In the genomic region with DNA sequence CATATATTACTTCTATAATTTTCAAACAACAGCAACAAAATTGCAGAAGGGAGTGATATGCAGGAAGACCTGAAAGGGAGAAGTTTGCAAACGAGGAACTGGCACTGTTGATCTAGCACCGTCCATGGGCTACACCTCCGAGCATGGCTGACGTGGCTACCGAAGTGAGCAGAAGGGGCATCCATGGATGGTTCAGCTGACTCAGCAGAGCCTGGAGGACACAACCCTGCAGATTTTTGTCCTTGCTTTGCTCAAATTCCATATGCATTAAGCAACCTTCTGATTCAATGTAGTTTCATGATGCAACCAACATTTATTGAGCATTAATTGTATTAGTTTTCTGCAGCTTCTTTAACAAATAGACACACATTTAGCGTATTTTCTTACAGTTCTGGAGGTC, we compare ENCODE assay signal across 3 cellular contexts.
TF ChIP-seq lines count a peak whose summit lies in the region.

No MANE protein-coding gene starts in this region.

TF ChIP-seq in HepG2, 621 proteins besides CTCF, POLR2A, EP300 and RAD21:
- TF ChIP-seq, protein P1, sequence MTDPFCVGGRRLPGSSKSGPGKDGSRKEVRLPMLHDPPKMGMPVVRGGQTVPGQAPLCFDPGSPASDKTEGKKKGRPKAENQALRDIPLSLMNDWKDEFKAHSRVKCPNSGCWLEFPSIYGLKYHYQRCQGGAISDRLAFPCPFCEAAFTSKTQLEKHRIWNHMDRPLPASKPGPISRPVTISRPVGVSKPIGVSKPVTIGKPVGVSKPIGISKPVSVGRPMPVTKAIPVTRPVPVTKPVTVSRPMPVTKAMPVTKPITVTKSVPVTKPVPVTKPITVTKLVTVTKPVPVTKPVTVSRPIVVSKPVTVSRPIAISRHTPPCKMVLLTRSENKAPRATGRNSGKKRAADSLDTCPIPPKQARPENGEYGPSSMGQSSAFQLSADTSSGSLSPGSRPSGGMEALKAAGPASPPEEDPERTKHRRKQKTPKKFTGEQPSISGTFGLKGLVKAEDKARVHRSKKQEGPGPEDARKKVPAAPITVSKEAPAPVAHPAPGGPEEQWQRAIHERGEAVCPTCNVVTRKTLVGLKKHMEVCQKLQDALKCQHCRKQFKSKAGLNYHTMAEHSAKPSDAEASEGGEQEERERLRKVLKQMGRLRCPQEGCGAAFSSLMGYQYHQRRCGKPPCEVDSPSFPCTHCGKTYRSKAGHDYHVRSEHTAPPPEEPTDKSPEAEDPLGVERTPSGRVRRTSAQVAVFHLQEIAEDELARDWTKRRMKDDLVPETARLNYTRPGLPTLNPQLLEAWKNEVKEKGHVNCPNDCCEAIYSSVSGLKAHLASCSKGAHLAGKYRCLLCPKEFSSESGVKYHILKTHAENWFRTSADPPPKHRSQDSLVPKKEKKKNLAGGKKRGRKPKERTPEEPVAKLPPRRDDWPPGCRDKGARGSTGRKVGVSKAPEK (CRISPR knock-in tag; IDR thresholded peaks at IDR 0.05; ENCODE audit: borderline replicate concordance) = no peak
- TF ChIP-seq, protein P2, sequence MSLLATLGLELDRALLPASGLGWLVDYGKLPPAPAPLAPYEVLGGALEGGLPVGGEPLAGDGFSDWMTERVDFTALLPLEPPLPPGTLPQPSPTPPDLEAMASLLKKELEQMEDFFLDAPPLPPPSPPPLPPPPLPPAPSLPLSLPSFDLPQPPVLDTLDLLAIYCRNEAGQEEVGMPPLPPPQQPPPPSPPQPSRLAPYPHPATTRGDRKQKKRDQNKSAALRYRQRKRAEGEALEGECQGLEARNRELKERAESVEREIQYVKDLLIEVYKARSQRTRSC (CRISPR knock-in tag; IDR thresholded peaks at IDR 0.05; ENCODE audit: low read depth) = no peak
- peak; percentile 66 to 79 for TF ChIP-seq MAFK (conservative IDR thresholded peaks at IDR 0.05 in 1 of 2, IDR thresholded peaks at IDR 0.05 in 1 of 2; ENCODE audit: low read length in 2 of 2)
- peak; percentile 48; the same call in 1 of the 2 replicates for TF ChIP-seq MAFF (IDR thresholded peaks at IDR 0.05; ENCODE audit: low read depth, low read length)

TF ChIP-seq in K562, 482 proteins besides CTCF, POLR2A, EP300 and RAD21:
- TF ChIP-seq ZNF778 (CRISPR knock-in tag; IDR thresholded peaks at IDR 0.05) (no peak), HNRNPLL (IDR thresholded peaks at IDR 0.05; ENCODE audit: low read depth, low read length, poor library complexity, severe bottlenecking) (no peak), C11orf30 (IDR thresholded peaks at IDR 0.05; ENCODE audit: low read depth) (peak; percentile 47), ZNF316 (IDR thresholded peaks at IDR 0.05) (peak; percentile 56), MAFF (IDR thresholded peaks at IDR 0.05; ENCODE audit: low read length) (peak; percentile 35; the same call in 1 of the 2 replicates), DACH1 (IDR thresholded peaks at IDR 0.05; ENCODE audit: partially characterized antibody) (no peak), KLF6 (CRISPR knock-in tag; IDR thresholded peaks at IDR 0.05; ENCODE audit: borderline replicate concordance) (no peak), LEF1 (IDR thresholded peaks at IDR 0.05) (no peak), POLR2G (IDR thresholded peaks at IDR 0.05; ENCODE audit: low read depth, low read length) (no peak), SAFB (IDR thresholded peaks at IDR 0.05; ENCODE audit: borderline replicate concordance, low read depth, low read length) (no peak), MAFK (IDR thresholded peaks at IDR 0.05; ENCODE audit: low read length) (peak; percentile 50; the same call in 1 of the 2 replicates), BDP1 (IDR thresholded peaks at IDR 0.05; ENCODE audit: insufficient read depth, insufficient read length) (no peak), WHSC1 (IDR thresholded peaks at IDR 0.05; ENCODE audit: low read length) (no peak), MAFG (tag; conservative IDR thresholded peaks at IDR 0.05) (peak; percentile 37; the same call in 1 of the 2 replicates), SLC30A9 (CRISPR knock-in tag; IDR thresholded peaks at IDR 0.05) (no peak), CREB1 (IDR thresholded peaks at IDR 0.05) (no peak), CREB1 (CRISPR knock-in tag; IDR thresholded peaks at IDR 0.05) (no peak)
- TF ChIP-seq, protein P3, sequence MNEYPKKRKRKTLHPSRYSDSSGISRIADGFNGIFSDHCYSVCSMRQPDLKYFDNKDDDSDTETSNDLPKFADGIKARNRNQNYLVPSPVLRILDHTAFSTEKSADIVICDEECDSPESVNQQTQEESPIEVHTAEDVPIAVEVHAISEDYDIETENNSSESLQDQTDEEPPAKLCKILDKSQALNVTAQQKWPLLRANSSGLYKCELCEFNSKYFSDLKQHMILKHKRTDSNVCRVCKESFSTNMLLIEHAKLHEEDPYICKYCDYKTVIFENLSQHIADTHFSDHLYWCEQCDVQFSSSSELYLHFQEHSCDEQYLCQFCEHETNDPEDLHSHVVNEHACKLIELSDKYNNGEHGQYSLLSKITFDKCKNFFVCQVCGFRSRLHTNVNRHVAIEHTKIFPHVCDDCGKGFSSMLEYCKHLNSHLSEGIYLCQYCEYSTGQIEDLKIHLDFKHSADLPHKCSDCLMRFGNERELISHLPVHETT (CRISPR knock-in tag; conservative IDR thresholded peaks at IDR 0.05 in 1 of 2, IDR thresholded peaks at IDR 0.05 in 1 of 2) = no peak
- TF ChIP-seq, protein P4, sequence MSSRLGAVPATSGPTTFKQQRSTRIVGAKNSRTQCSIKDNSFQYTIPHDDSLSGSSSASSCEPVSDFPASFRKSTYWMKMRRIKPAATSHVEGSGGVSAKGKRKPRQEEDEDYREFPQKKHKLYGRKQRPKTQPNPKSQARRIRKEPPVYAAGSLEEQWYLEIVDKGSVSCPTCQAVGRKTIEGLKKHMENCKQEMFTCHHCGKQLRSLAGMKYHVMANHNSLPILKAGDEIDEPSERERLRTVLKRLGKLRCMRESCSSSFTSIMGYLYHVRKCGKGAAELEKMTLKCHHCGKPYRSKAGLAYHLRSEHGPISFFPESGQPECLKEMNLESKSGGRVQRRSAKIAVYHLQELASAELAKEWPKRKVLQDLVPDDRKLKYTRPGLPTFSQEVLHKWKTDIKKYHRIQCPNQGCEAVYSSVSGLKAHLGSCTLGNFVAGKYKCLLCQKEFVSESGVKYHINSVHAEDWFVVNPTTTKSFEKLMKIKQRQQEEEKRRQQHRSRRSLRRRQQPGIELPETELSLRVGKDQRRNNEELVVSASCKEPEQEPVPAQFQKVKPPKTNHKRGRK (tag; IDR thresholded peaks at IDR 0.05) = no peak

TF ChIP-seq in WTC11, 78 proteins besides CTCF, POLR2A, EP300 and RAD21:
- TF ChIP-seq NFYB (CRISPR knock-in tag; conservative IDR thresholded peaks at IDR 0.05; ENCODE audit: low read depth) = no peak
- TF ChIP-seq, protein P5, sequence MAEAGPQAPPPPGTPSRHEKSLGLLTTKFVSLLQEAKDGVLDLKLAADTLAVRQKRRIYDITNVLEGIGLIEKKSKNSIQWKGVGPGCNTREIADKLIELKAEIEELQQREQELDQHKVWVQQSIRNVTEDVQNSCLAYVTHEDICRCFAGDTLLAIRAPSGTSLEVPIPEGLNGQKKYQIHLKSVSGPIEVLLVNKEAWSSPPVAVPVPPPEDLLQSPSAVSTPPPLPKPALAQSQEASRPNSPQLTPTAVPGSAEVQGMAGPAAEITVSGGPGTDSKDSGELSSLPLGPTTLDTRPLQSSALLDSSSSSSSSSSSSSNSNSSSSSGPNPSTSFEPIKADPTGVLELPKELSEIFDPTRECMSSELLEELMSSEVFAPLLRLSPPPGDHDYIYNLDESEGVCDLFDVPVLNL (CRISPR knock-in tag; IDR thresholded peaks at IDR 0.05; ENCODE audit: borderline replicate concordance, low read depth) = no peak
- TF ChIP-seq, protein P6, sequence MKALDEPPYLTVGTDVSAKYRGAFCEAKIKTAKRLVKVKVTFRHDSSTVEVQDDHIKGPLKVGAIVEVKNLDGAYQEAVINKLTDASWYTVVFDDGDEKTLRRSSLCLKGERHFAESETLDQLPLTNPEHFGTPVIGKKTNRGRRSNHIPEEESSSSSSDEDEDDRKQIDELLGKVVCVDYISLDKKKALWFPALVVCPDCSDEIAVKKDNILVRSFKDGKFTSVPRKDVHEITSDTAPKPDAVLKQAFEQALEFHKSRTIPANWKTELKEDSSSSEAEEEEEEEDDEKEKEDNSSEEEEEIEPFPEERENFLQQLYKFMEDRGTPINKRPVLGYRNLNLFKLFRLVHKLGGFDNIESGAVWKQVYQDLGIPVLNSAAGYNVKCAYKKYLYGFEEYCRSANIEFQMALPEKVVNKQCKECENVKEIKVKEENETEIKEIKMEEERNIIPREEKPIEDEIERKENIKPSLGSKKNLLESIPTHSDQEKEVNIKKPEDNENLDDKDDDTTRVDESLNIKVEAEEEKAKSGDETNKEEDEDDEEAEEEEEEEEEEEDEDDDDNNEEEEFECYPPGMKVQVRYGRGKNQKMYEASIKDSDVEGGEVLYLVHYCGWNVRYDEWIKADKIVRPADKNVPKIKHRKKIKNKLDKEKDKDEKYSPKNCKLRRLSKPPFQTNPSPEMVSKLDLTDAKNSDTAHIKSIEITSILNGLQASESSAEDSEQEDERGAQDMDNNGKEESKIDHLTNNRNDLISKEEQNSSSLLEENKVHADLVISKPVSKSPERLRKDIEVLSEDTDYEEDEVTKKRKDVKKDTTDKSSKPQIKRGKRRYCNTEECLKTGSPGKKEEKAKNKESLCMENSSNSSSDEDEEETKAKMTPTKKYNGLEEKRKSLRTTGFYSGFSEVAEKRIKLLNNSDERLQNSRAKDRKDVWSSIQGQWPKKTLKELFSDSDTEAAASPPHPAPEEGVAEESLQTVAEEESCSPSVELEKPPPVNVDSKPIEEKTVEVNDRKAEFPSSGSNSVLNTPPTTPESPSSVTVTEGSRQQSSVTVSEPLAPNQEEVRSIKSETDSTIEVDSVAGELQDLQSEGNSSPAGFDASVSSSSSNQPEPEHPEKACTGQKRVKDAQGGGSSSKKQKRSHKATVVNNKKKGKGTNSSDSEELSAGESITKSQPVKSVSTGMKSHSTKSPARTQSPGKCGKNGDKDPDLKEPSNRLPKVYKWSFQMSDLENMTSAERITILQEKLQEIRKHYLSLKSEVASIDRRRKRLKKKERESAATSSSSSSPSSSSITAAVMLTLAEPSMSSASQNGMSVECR (CRISPR knock-in tag; IDR thresholded peaks at IDR 0.05; ENCODE audit: borderline replicate concordance) = no peak
- TF ChIP-seq KAT7 (CRISPR knock-in tag; IDR thresholded peaks at IDR 0.05; ENCODE audit: borderline replicate concordance) = no peak
- no peak for TF ChIP-seq SP1 (CRISPR knock-in tag; conservative IDR thresholded peaks at IDR 0.05)
- TF ChIP-seq, protein P4 (CRISPR knock-in tag; IDR thresholded peaks at IDR 0.05; ENCODE audit: borderline replicate concordance) = no peak
- TF ChIP-seq, protein P7, sequence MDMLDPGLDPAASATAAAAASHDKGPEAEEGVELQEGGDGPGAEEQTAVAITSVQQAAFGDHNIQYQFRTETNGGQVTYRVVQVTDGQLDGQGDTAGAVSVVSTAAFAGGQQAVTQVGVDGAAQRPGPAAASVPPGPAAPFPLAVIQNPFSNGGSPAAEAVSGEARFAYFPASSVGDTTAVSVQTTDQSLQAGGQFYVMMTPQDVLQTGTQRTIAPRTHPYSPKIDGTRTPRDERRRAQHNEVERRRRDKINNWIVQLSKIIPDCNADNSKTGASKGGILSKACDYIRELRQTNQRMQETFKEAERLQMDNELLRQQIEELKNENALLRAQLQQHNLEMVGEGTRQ (CRISPR knock-in tag; IDR thresholded peaks at IDR 0.05) = no peak
- no peak for TF ChIP-seq NR1H2 (CRISPR knock-in tag; IDR thresholded peaks at IDR 0.05)
- TF ChIP-seq ATF1 (CRISPR knock-in tag; IDR thresholded peaks at IDR 0.05) = no peak
- TF ChIP-seq, protein P8, sequence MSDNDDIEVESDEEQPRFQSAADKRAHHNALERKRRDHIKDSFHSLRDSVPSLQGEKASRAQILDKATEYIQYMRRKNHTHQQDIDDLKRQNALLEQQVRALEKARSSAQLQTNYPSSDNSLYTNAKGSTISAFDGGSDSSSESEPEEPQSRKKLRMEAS (CRISPR knock-in tag; IDR thresholded peaks at IDR 0.05) = no peak
- TF ChIP-seq, protein P9, sequence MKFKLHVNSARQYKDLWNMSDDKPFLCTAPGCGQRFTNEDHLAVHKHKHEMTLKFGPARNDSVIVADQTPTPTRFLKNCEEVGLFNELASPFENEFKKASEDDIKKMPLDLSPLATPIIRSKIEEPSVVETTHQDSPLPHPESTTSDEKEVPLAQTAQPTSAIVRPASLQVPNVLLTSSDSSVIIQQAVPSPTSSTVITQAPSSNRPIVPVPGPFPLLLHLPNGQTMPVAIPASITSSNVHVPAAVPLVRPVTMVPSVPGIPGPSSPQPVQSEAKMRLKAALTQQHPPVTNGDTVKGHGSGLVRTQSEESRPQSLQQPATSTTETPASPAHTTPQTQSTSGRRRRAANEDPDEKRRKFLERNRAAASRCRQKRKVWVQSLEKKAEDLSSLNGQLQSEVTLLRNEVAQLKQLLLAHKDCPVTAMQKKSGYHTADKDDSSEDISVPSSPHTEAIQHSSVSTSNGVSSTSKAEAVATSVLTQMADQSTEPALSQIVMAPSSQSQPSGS (CRISPR knock-in tag; IDR thresholded peaks at IDR 0.05; ENCODE audit: borderline replicate concordance, low read depth) = no peak
- TF ChIP-seq, protein P10, sequence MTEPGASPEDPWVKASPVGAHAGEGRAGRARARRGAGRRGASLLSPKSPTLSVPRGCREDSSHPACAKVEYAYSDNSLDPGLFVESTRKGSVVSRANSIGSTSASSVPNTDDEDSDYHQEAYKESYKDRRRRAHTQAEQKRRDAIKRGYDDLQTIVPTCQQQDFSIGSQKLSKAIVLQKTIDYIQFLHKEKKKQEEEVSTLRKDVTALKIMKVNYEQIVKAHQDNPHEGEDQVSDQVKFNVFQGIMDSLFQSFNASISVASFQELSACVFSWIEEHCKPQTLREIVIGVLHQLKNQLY (CRISPR knock-in tag; IDR thresholded peaks at IDR 0.05) = no peak
- TF ChIP-seq, protein P11, sequence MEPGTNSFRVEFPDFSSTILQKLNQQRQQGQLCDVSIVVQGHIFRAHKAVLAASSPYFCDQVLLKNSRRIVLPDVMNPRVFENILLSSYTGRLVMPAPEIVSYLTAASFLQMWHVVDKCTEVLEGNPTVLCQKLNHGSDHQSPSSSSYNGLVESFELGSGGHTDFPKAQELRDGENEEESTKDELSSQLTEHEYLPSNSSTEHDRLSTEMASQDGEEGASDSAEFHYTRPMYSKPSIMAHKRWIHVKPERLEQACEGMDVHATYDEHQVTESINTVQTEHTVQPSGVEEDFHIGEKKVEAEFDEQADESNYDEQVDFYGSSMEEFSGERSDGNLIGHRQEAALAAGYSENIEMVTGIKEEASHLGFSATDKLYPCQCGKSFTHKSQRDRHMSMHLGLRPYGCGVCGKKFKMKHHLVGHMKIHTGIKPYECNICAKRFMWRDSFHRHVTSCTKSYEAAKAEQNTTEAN (CRISPR knock-in tag; IDR thresholded peaks at IDR 0.05) = no peak
- TF ChIP-seq, protein P12, sequence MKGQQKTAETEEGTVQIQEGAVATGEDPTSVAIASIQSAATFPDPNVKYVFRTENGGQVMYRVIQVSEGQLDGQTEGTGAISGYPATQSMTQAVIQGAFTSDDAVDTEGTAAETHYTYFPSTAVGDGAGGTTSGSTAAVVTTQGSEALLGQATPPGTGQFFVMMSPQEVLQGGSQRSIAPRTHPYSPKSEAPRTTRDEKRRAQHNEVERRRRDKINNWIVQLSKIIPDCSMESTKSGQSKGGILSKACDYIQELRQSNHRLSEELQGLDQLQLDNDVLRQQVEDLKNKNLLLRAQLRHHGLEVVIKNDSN (CRISPR knock-in tag; IDR thresholded peaks at IDR 0.05) = no peak
